ENCODE assay signal across 3 cellular contexts in genomic region chr20:13349240-13349604, GRCh38.
TF ChIP-seq lines count a peak whose summit lies in the region.

No MANE protein-coding gene starts in this region.

TF ChIP-seq in SK-N-SH, 30 proteins besides CTCF, POLR2A, EP300 and RAD21 (continued from another document):
- TF ChIP-seq, protein P1, sequence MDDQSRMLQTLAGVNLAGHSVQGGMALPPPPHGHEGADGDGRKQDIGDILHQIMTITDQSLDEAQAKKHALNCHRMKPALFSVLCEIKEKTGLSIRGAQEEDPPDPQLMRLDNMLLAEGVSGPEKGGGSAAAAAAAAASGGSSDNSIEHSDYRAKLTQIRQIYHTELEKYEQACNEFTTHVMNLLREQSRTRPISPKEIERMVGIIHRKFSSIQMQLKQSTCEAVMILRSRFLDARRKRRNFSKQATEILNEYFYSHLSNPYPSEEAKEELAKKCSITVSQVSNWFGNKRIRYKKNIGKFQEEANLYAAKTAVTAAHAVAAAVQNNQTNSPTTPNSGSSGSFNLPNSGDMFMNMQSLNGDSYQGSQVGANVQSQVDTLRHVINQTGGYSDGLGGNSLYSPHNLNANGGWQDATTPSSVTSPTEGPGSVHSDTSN (IDR thresholded peaks at IDR 0.05): no peak
- TF ChIP-seq ZBTB33 (IDR thresholded peaks at IDR 0.05; ENCODE audit: borderline replicate concordance, low read depth): no peak
- TF ChIP-seq, protein P2, sequence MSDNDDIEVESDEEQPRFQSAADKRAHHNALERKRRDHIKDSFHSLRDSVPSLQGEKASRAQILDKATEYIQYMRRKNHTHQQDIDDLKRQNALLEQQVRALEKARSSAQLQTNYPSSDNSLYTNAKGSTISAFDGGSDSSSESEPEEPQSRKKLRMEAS (IDR thresholded peaks at IDR 0.05; ENCODE audit: low read depth): no peak
- no peak for TF ChIP-seq NFIC (IDR thresholded peaks at IDR 0.05; ENCODE audit: borderline replicate concordance)
- no peak for TF ChIP-seq RFX5 (IDR thresholded peaks at IDR 0.05; ENCODE audit: low read length)
- no peak for TF ChIP-seq JUND (IDR thresholded peaks at IDR 0.05)
- no peak for TF ChIP-seq FOXJ3 (CRISPR knock-in tag; IDR thresholded peaks at IDR 0.05)
- no peak for TF ChIP-seq POLR2AphosphoS5 (IDR thresholded peaks at IDR 0.05; ENCODE audit: low read depth, low read length)
- TF ChIP-seq CHD2 (IDR thresholded peaks at IDR 0.05; ENCODE audit: low read length, partially characterized antibody): no peak
- TF ChIP-seq IRF3 (IDR thresholded peaks at IDR 0.05; ENCODE audit: low read depth, low read length): no peak
- TF ChIP-seq TAF1 (IDR thresholded peaks at IDR 0.05; ENCODE audit: borderline replicate concordance, low read depth, low read length): no peak

TF ChIP-seq in SK-N-SH treated with all-trans-retinoic acid at 6 μM for 48 hours, 23 proteins besides CTCF, POLR2A, EP300 and RAD21 (continued from another document):
- TF ChIP-seq CSRNP3 (CRISPR knock-in tag; IDR thresholded peaks at IDR 0.05): no peak
- TF ChIP-seq ARNTL (CRISPR knock-in tag; IDR thresholded peaks at IDR 0.05; ENCODE audit: borderline replicate concordance, low read depth): no peak
- TF ChIP-seq TSHZ2 (CRISPR knock-in tag; IDR thresholded peaks at IDR 0.05): no peak
- no peak for TF ChIP-seq SNAI2 (CRISPR knock-in tag; IDR thresholded peaks at IDR 0.05)
- TF ChIP-seq GLIS3 (CRISPR knock-in tag; IDR thresholded peaks at IDR 0.05): no peak
- TF ChIP-seq, protein P3, sequence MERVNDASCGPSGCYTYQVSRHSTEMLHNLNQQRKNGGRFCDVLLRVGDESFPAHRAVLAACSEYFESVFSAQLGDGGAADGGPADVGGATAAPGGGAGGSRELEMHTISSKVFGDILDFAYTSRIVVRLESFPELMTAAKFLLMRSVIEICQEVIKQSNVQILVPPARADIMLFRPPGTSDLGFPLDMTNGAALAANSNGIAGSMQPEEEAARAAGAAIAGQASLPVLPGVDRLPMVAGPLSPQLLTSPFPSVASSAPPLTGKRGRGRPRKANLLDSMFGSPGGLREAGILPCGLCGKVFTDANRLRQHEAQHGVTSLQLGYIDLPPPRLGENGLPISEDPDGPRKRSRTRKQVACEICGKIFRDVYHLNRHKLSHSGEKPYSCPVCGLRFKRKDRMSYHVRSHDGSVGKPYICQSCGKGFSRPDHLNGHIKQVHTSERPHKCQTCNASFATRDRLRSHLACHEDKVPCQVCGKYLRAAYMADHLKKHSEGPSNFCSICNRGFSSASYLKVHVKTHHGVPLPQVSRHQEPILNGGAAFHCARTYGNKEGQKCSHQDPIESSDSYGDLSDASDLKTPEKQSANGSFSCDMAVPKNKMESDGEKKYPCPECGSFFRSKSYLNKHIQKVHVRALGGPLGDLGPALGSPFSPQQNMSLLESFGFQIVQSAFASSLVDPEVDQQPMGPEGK (CRISPR knock-in tag; IDR thresholded peaks at IDR 0.05; ENCODE audit: borderline replicate concordance): no peak
- no peak for TF ChIP-seq CREB5 (CRISPR knock-in tag; IDR thresholded peaks at IDR 0.05; ENCODE audit: low read depth)
- TF ChIP-seq ISL1 (CRISPR knock-in tag; IDR thresholded peaks at IDR 0.05): no peak

TF ChIP-seq in GM23338, 12 proteins besides CTCF, POLR2A, EP300 and RAD21 (continued from another document):
- TF ChIP-seq, protein P4, sequence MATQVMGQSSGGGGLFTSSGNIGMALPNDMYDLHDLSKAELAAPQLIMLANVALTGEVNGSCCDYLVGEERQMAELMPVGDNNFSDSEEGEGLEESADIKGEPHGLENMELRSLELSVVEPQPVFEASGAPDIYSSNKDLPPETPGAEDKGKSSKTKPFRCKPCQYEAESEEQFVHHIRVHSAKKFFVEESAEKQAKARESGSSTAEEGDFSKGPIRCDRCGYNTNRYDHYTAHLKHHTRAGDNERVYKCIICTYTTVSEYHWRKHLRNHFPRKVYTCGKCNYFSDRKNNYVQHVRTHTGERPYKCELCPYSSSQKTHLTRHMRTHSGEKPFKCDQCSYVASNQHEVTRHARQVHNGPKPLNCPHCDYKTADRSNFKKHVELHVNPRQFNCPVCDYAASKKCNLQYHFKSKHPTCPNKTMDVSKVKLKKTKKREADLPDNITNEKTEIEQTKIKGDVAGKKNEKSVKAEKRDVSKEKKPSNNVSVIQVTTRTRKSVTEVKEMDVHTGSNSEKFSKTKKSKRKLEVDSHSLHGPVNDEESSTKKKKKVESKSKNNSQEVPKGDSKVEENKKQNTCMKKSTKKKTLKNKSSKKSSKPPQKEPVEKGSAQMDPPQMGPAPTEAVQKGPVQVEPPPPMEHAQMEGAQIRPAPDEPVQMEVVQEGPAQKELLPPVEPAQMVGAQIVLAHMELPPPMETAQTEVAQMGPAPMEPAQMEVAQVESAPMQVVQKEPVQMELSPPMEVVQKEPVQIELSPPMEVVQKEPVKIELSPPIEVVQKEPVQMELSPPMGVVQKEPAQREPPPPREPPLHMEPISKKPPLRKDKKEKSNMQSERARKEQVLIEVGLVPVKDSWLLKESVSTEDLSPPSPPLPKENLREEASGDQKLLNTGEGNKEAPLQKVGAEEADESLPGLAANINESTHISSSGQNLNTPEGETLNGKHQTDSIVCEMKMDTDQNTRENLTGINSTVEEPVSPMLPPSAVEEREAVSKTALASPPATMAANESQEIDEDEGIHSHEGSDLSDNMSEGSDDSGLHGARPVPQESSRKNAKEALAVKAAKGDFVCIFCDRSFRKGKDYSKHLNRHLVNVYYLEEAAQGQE (IDR thresholded peaks at IDR 0.05; ENCODE audit: unreplicated experiment): no peak
- no peak for TF ChIP-seq EZH2phosphoT487 (IDR thresholded peaks at IDR 0.05; ENCODE audit: unreplicated experiment)
- no peak for TF ChIP-seq CREB1 (CRISPR knock-in tag; IDR thresholded peaks at IDR 0.05; ENCODE audit: low read depth)
- TF ChIP-seq, protein P5, sequence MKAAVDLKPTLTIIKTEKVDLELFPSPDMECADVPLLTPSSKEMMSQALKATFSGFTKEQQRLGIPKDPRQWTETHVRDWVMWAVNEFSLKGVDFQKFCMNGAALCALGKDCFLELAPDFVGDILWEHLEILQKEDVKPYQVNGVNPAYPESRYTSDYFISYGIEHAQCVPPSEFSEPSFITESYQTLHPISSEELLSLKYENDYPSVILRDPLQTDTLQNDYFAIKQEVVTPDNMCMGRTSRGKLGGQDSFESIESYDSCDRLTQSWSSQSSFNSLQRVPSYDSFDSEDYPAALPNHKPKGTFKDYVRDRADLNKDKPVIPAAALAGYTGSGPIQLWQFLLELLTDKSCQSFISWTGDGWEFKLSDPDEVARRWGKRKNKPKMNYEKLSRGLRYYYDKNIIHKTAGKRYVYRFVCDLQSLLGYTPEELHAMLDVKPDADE (IDR thresholded peaks at IDR 0.05): no peak
- no peak for TF ChIP-seq STAT1 (IDR thresholded peaks at IDR 0.05; ENCODE audit: unreplicated experiment)
- TF ChIP-seq JUNB (IDR thresholded peaks at IDR 0.05; ENCODE audit: unreplicated experiment): no peak
